ENCODE assay signal across 8 cellular contexts in the genomic region with DNA sequence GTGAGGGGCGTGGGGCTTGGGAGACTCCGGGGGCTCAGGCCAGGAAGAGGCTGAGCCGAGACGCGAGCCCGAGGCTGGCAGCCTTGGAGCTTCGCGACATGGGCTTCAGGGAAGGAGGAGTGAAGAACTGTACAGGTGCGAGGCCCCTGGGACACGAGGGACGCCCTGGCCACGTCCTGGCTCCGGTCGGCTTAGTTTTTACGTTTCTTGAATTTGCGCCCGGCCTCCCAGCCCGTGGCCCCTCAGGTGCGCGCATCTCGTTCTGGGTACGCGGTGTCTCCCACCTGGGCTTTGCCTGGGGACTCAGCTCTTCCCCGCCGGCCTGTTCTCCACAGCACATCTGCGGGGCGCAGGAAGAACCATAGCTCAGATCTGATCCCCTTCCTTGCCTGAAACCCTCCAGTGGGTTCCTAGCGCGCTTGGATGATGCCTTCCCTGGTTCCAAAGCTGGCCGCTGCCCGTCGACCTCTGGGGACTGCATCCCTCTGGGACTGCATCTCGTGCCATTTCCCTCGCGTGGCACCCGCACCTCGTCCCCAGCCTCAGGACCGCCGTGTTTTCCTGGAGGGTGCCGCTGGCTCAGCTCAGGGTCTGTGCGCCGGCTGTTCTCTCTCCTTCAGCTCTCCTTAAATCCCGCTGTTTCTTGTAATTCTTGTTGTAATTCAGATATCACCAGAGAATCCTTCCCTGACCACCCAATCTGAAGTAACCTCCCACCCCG.
DNase-seq lines count a peak whose midpoint lies in the region; ATAC-seq and TF ChIP-seq lines count a peak whose summit lies in the region.

No MANE protein-coding gene starts in this region.

- H3K4me3 ChIP-seq in AG09309 (ENCODE audit: control insufficient read depth, low read depth, low read length) (peak overlapping the region; percentile 58), muscle layer of colon (ENCODE audit: low read depth in 1 of 2, low read length in 2 of 2) (peak overlapping the region; percentile 82 to 95)

- H3K36me3 ChIP-seq in muscle layer of colon (ENCODE audit: insufficient read depth, low read length): no peaks in the 10 kb centered on the region

- ATAC-seq in GM18858 (IDR thresholded peaks at IDR 0.05; ENCODE audit: unreplicated experiment) (peak; percentile 12), GM18520 (IDR thresholded peaks at IDR 0.05; ENCODE audit: unreplicated experiment) (no peak), HG03097 (IDR thresholded peaks at IDR 0.05; ENCODE audit: low FRiP score, unreplicated experiment) (no peak)

- no peak for DNase-seq in AG09309 (ENCODE audit: low read depth)
- peak; percentile 16 for DNase-seq in NCI-H1105 (lab: John Stamatoyannopoulos, UW)
- no peak for DNase-seq in GM13976 (ENCODE audit: low spot score)

- no peaks in the 10 kb centered on the region for H3K9me3 ChIP-seq in muscle layer of colon (ENCODE audit: low read length)

- TF ChIP-seq CTCF in AG09309 (IDR thresholded peaks at IDR 0.05; ENCODE audit: control insufficient read depth, insufficient read depth, low read depth, low read length, missing control alignments) (no peak), GM13976 (IDR thresholded peaks at IDR 0.05; ENCODE audit: borderline replicate concordance, control extremely low read depth, extremely low read depth, insufficient read depth, missing control alignments) (no peak)

- H3K4me1 ChIP-seq in muscle layer of colon (ENCODE audit: insufficient read depth, low read length): peaks cover 12% of the 10 kb centered on the region

- peak overlapping the region; percentile 40 for H3K27ac ChIP-seq in muscle layer of colon (ENCODE audit: low read depth, low read length)

- in situ Hi-C loops in GM13976 (cut with MboI; ENCODE audit: low sequenced_read_pairs, unreplicated experiment): no loop called here

- H3K36me3 Mint-ChIP-seq in dendritic cell treated with granulocyte-macrophage colony-stimulating factor and Interleukin-4, amounts not matched to agents 40 ng/mL and 50 ng/mL, for 4 days (ENCODE audit: low read depth): peaks cover 6% of the 10 kb centered on the region

- peaks cover 20% of the 10 kb centered on the region for H3K4me1 Mint-ChIP-seq in dendritic cell treated with granulocyte-macrophage colony-stimulating factor and Interleukin-4, amounts not matched to agents 40 ng/mL and 50 ng/mL, for 4 days (ENCODE audit: low read depth)

- no peaks in the 10 kb centered on the region for H3K9me3 Mint-ChIP-seq in dendritic cell treated with granulocyte-macrophage colony-stimulating factor and Interleukin-4, amounts not matched to agents 40 ng/mL and 50 ng/mL, for 4 days

- H3K9ac ChIP-seq in muscle layer of colon (ENCODE audit: low read length): no peak overlapping the region

- peak overlapping the region; percentile 82 for H3K27ac Mint-ChIP-seq in dendritic cell treated with granulocyte-macrophage colony-stimulating factor and Interleukin-4, amounts not matched to agents 40 ng/mL and 50 ng/mL, for 4 days

- H3K4me3 Mint-ChIP-seq in dendritic cell treated with granulocyte-macrophage colony-stimulating factor and Interleukin-4, amounts not matched to agents 40 ng/mL and 50 ng/mL, for 4 days: peak overlapping the region; percentile 99

- H3K27me3 ChIP-seq in muscle layer of colon (ENCODE audit: control insufficient read depth in 1 of 2, insufficient read depth in 2 of 2, low read length in 2 of 2): no peaks in the 10 kb centered on the region

- intact Hi-C loops in dendritic cell treated with granulocyte-macrophage colony-stimulating factor and Interleukin-4, amounts not matched to agents 40 ng/mL and 50 ng/mL, for 4 days (cut with micrococcal nuclease): loop anchor here (5.0 kb wide), 1 partner anchor 278 kb away; a partner anchor contains a TSS

- H3K27me3 Mint-ChIP-seq in dendritic cell treated with granulocyte-macrophage colony-stimulating factor and Interleukin-4, amounts not matched to agents 40 ng/mL and 50 ng/mL, for 4 days: peaks cover 56% of the 10 kb centered on the region
